9 cellular contexts compared by ENCODE assay signal in the genomic region with DNA sequence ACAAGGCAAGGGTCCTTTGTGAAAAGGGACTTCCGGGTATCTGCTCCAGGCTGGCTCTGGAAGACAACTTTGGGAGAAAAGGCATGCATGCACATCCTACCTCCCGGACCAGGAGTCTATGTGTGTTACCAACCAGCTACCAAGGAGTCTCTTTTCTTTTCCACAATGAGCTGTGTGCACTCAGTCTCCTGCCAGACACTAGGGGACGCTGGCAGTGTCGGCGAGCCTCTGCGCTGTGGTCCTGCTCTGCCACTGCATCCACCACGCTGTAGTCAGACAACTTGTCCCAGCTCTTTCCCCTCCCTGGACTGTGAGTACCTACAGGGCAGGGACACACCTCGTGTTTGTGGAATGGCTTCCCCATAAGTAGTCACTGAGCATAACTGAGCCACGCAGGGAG. TPM values are rescaled to one million over a fixed set of nuclear protein-coding genes. Genes with fewer than 3 reads are reported as not detected.
A peak's percentile ranks its signal among the peaks of the same experiment; 100 is the strongest.
DNase-seq lines count a peak whose midpoint lies in the region; ATAC-seq and TF ChIP-seq lines count a peak whose summit lies in the region.
"Had no signal": no experiment of that assay in that cellular context is flagged by ENCODE, and none has a peak within 500 bp of the region (broad histone marks: within the 10 kb centered on the region; RNA-seq: fewer than 3 reads in every experiment).

No MANE protein-coding gene starts in this region.

- H3K36me3 ChIP-seq in cardiac muscle cell, result no peaks in the 10 kb centered on the region

- peaks cover 5% of the 10 kb centered on the region for H3K4me1 ChIP-seq in cardiac muscle cell (ENCODE audit: low read depth)

- no peak overlapping the region for H3K4me3 ChIP-seq in cardiac muscle cell

- peak; percentile 83 for TF ChIP-seq CTCF in cardiac muscle cell (IDR thresholded peaks at IDR 0.05; ENCODE audit: low read depth, low read length)

- H3K27ac ChIP-seq in cardiac muscle cell, result no peak overlapping the region
- H3K27ac ChIP-seq: C4-2B had no signal

- DNase-seq in NCI-H748 (lab: John Stamatoyannopoulos, UW; ENCODE audit: unreplicated experiment) (peak; percentile 69), NCI-H748 treated with DMSO at 0.1 percent for 48 hours (lab: John Stamatoyannopoulos, UW) (no peak), NCI-H524 (lab: John Stamatoyannopoulos, UW) (peak; percentile 38 to 56), cardiac muscle cell (ENCODE audit: low read depth in 1 of 2, low spot score in 1 of 2) (peak; percentile 59 to 76)
- peak; percentile 28 for DNase-seq in activated T-cell treated with anti-CD3 and anti-CD28 coated beads, Interleukin-2, amount 50 U/mL, for 1 hour
- peak; percentile 44 for DNase-seq in stimulated activated CD4-positive, alpha-beta T cell treated with anti-CD3 and anti-CD28 coated beads, Interleukin-15, amount 100 ng/mL, for 24 hours

- no peaks in the 10 kb centered on the region for H3K9me3 ChIP-seq in cardiac muscle cell (ENCODE audit: low read depth)

- H3K27me3 ChIP-seq in cardiac muscle cell, result no peaks in the 10 kb centered on the region

- no peak for ATAC-seq in GM19351 (IDR thresholded peaks at IDR 0.05; ENCODE audit: unreplicated experiment)
- ATAC-seq in GM21528 (IDR thresholded peaks at IDR 0.05; ENCODE audit: low FRiP score, unreplicated experiment), result no peak

RNA-seq across cellular contexts. Expression of a gene that starts 5.1 kb away (rescaled TPM):
- total RNA-seq in cardiac muscle cell, result 119 and 198 TPM in 2 replicates
- polyA plus RNA-seq in cardiac muscle cell, result 174 and 188 TPM in 2 replicates

RNA-seq across cellular contexts. Expression of a gene that starts 27.7 kb away (rescaled TPM):
- total RNA-seq in cardiac muscle cell, result 43.1 and 51.0 TPM in 2 replicates
- 29.2 and 38.5 TPM in 2 replicates for polyA plus RNA-seq in cardiac muscle cell

RNA-seq across cellular contexts. Expression of a gene that starts 28.7 kb away (rescaled TPM):
- total RNA-seq in cardiac muscle cell, result 75.5 and 116 TPM in 2 replicates
- polyA plus RNA-seq in cardiac muscle cell, result 199 and 208 TPM in 2 replicates

RNA-seq across cellular contexts. Expression of a gene that starts 35.1 kb away (rescaled TPM):
- total RNA-seq in cardiac muscle cell, result 1.6 and 3.1 TPM in 2 replicates
- polyA plus RNA-seq in cardiac muscle cell, result 2.1 and 2.4 TPM in 2 replicates

RNA-seq across cellular contexts. Expression of a gene that starts 47.5 kb away (rescaled TPM):
- total RNA-seq in cardiac muscle cell, result 89.4 and 126 TPM in 2 replicates
- 38.6 and 54.9 TPM in 2 replicates for polyA plus RNA-seq in cardiac muscle cell
